In the genomic region with DNA sequence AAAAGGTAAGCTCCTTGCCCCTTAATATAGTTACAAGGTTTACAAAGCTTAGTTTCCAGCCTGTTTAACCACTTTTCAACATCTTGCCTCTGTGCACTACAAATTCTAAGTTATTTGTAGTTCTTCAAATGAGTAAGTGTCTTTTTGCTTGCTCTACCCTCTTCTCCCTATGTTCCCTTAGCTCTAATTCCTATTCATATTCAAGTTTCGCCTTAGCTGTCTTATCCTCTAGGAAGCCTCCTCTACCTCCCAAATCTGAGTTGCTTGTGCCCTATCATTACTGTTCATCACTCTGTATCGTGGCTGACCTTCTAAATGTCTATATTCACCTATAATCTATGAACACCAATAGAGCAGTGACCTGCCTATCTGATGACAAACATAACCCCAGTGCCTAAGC, we compare ENCODE assay signal across 7 cellular contexts. TPM values are rescaled to one million over a fixed set of nuclear protein-coding genes. Genes with fewer than 3 reads are reported as not detected.
"Had no signal": no experiment of that assay in that cellular context is flagged by ENCODE, and none has a peak within 500 bp of the region (broad histone marks: within the 10 kb centered on the region; RNA-seq: fewer than 3 reads in every experiment).

No MANE protein-coding gene starts in this region.

- H3K4me3 Mint-ChIP-seq: IgD-negative memory B cell had no signal

- H3K27ac Mint-ChIP-seq: IgD-negative memory B cell had no signal

- H3K27ac ChIP-seq: HL-60, KMS-11 had no signal

- H3K4me2 ChIP-seq: KMS-11 had no signal

- FAIRE-seq: HepG2 had no signal

- H3K4me1 Mint-ChIP-seq: IgD-negative memory B cell had no signal

- H3K27me3 Mint-ChIP-seq: IgD-negative memory B cell had no signal

- H3K9ac ChIP-seq: KMS-11 had no signal

- DNase-seq: GOT3, H7, KBM-7 had no signal

- ATAC-seq: HepG2 had no signal

RNA-seq across cellular contexts. Expression of a gene that starts 25.3 kb away (rescaled TPM):
- total RNA-seq: HepG2 had no signal
